15 cellular contexts compared by ENCODE assay signal in genomic region chr1:30899577-30900389, GRCh38. TPM values are rescaled to one million over a fixed set of nuclear protein-coding genes. Genes with fewer than 3 reads are reported as not detected.
"Had no signal": no experiment of that assay in that cellular context is flagged by ENCODE, and none has a peak within 500 bp of the region (broad histone marks: within the 10 kb centered on the region; RNA-seq: fewer than 3 reads in every experiment).

No MANE protein-coding gene starts in this region.

- DNase-seq: activated CD4-positive, alpha-beta T cell treated with anti-CD3 and anti-CD28 coated beads, Interleukin-2, amount 50 U/mL, for 48 hours; activated CD4-positive, CD25-positive, alpha-beta regulatory T cell treated with anti-CD3 and anti-CD28 coated beads, Interleukin-2, amount 50 U/mL, for 72 hours; activated CD8-positive, alpha-beta memory T cell treated with anti-CD3 and anti-CD28 coated beads, Interleukin-2, amount 10 ng/mL, durations not matched to agents 7 days and 5 days; activated effector memory CD4-positive, alpha-beta T cell treated with Interleukin-2 at 50 U/mL for 16 hours; activated T-cell treated with anti-CD3 and anti-CD28 coated beads, Interleukin-2, amount 50 U/mL, for 24 hours; foreskin keratinocyte; islet precursor cell; nephron progenitor cell; pancreas; stimulated activated CD4-positive, alpha-beta T cell treated with anti-CD3 and anti-CD28 coated beads, Interleukin-15, amount 100 ng/mL, for 24 hours; stimulated activated CD4-positive, alpha-beta T cell treated with anti-CD3 and anti-CD28 coated beads, Interleukin-4, amount 100 ng/mL, for 24 hours; stimulated activated naive CD8-positive, alpha-beta T cell treated with anti-CD3 and anti-CD28 coated beads, Interleukin-15, amount 100 ng/mL, for 72 hours had no signal

- H3K4me3 Mint-ChIP-seq: activated CD8-positive, alpha-beta memory T cell treated with anti-CD3 and anti-CD28 coated beads, Interleukin-2, amount 10 ng/mL, durations not matched to agents 7 days and 5 days; activated naive CD8-positive, alpha-beta T cell; activated T-cell treated with anti-CD3 and anti-CD28 coated beads, Interleukin-2, amount 50 U/mL, for 24 hours; nephron progenitor cell; stimulated activated naive CD8-positive, alpha-beta T cell treated with anti-CD3 and anti-CD28 coated beads, Interleukin-15, amount 100 ng/mL, for 72 hours had no signal

- H3K27ac ChIP-seq: foreskin keratinocyte, left lung, pancreas, thoracic aorta had no signal

- H3K9me3 Mint-ChIP-seq: activated T-cell treated with anti-CD3 and anti-CD28 coated beads, Interleukin-2, amount 50 U/mL, for 24 hours; nephron progenitor cell; stimulated activated naive CD8-positive, alpha-beta T cell treated with anti-CD3 and anti-CD28 coated beads, Interleukin-15, amount 100 ng/mL, for 72 hours had no signal

- H3K4me3 ChIP-seq: left lung, pancreas, thoracic aorta had no signal

- H3K36me3 Mint-ChIP-seq: activated CD8-positive, alpha-beta memory T cell treated with anti-CD3 and anti-CD28 coated beads, Interleukin-2, amount 10 ng/mL, durations not matched to agents 7 days and 5 days; activated naive CD8-positive, alpha-beta T cell had no signal

- H3K36me3 ChIP-seq: left lung, pancreas, thoracic aorta had no signal

- H3K4me1 ChIP-seq: foreskin keratinocyte had no signal

- H3K27me3 ChIP-seq: left lung, pancreas had no signal

- H3K4me1 Mint-ChIP-seq: activated CD8-positive, alpha-beta memory T cell treated with anti-CD3 and anti-CD28 coated beads, Interleukin-2, amount 10 ng/mL, durations not matched to agents 7 days and 5 days; stimulated activated naive CD8-positive, alpha-beta T cell treated with anti-CD3 and anti-CD28 coated beads, Interleukin-15, amount 100 ng/mL, for 72 hours had no signal

- H3K27ac Mint-ChIP-seq: activated CD8-positive, alpha-beta memory T cell treated with anti-CD3 and anti-CD28 coated beads, Interleukin-2, amount 10 ng/mL, durations not matched to agents 7 days and 5 days; activated naive CD8-positive, alpha-beta T cell; activated T-cell treated with anti-CD3 and anti-CD28 coated beads, Interleukin-2, amount 50 U/mL, for 24 hours; nephron progenitor cell; stimulated activated naive CD8-positive, alpha-beta T cell treated with anti-CD3 and anti-CD28 coated beads, Interleukin-15, amount 100 ng/mL, for 72 hours had no signal

- H3K9me3 ChIP-seq: left lung, pancreas, thoracic aorta had no signal

- ATAC-seq: activated CD8-positive, alpha-beta memory T cell treated with anti-CD3 and anti-CD28 coated beads, Interleukin-2, amount 10 ng/mL, durations not matched to agents 7 days and 5 days; foreskin keratinocyte; left lung; pancreas; stimulated activated naive CD8-positive, alpha-beta T cell treated with anti-CD3 and anti-CD28 coated beads, Interleukin-15, amount 100 ng/mL, for 72 hours had no signal

RNA-seq across cellular contexts. Expression of gene SDC3, which starts 8.8 kb away (rescaled TPM):
- total RNA-seq: activated CD8-positive, alpha-beta memory T cell treated with anti-CD3 and anti-CD28 coated beads, Interleukin-2, amount 10 ng/mL, durations not matched to agents 7 days and 5 days had no signal
